ENCODE assay signal across 12 cellular contexts in the genomic region with DNA sequence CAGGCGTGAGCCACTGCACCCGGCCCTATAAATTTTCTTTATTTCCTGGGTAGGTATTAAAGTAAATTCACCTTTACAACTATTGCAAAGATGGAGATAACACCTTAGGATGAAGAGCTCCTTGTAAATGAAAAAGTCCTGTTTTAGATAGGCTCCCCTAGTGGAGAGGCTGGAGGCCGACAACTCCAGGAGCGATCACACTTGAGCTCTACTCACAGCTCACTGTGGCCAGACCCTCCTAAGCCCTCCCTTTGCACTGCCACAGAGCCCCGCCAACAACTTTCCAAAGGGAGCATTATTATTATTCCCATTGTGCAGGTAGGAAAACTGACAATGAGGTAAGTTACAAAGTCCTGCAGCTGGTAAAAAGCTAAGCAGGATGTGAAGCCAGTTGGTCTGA.
DNase-seq lines count a peak whose midpoint lies in the region; ATAC-seq, FAIRE-seq and TF ChIP-seq lines count a peak whose summit lies in the region.
"Had no signal": no experiment of that assay in that cellular context is flagged by ENCODE, and none has a peak within 500 bp of the region (broad histone marks: within the 10 kb centered on the region; RNA-seq: fewer than 3 reads in every experiment).

No MANE protein-coding gene starts in this region.

- H3K9me3 Mint-ChIP-seq in stimulated activated naive CD8-positive, alpha-beta T cell treated with anti-CD3 and anti-CD28 coated beads, Interleukin-15, amount 100 ng/mL, for 72 hours: no peaks in the 10 kb centered on the region
- H3K9me3 Mint-ChIP-seq: activated T-cell treated with anti-CD3 and anti-CD28 coated beads, Interleukin-2, amount 50 U/mL, for 72 hours; effector memory CD8-positive, alpha-beta T cell; T-helper 1 cell treated with Interleukin-12 subunit alpha and Interleukin-12 subunit beta and Interleukin-4 antibody, amounts not matched to agents 30 μg/mL and 1 μg/mL, for 36 hours had no signal

- FAIRE-seq in A549 (lab: Jason Lieb, UNC): no peak

- H3K9me3 ChIP-seq in A549 (no peaks in the 10 kb centered on the region), OCI-LY7 (ENCODE audit: low read length) (no peaks in the 10 kb centered on the region), psoas muscle (no peaks in the 10 kb centered on the region)
- H3K9me3 ChIP-seq: spleen had no signal

- POLR2A ChIA-PET in A549 (lab: Yijun Ruan, JAX) (no interaction called here), OCI-LY7 (lab: Charles Lee) (interaction anchor here (0.6 kb wide), 1 partner anchor 191 kb away, joined by 3 read pairs; no protein-coding TSS in a partner anchor)

- TF ChIP-seq EP300 in A549 (IDR thresholded peaks at IDR 0.05): no peak

- H3K4me3 ChIP-seq in A549: no peak overlapping the region
- H3K4me3 ChIP-seq in GM12864 (ENCODE audit: low read depth, low read length): no peak overlapping the region
- H3K4me3 ChIP-seq in OCI-LY7 (ENCODE audit: low read depth, low read length, poor library complexity, severe bottlenecking): no peak overlapping the region
- H3K4me3 ChIP-seq in fibroblast of mammary gland (ENCODE audit: control insufficient read depth, low read depth, low read length): no peak overlapping the region
- H3K4me3 ChIP-seq in psoas muscle: no peak overlapping the region
- H3K4me3 ChIP-seq: spleen had no signal

- no peak overlapping the region for H3K4me3 Mint-ChIP-seq in stimulated activated naive CD8-positive, alpha-beta T cell treated with anti-CD3 and anti-CD28 coated beads, Interleukin-15, amount 100 ng/mL, for 72 hours
- H3K4me3 Mint-ChIP-seq: activated T-cell treated with anti-CD3 and anti-CD28 coated beads, Interleukin-2, amount 50 U/mL, for 72 hours; effector memory CD8-positive, alpha-beta T cell; T-helper 1 cell treated with Interleukin-12 subunit alpha and Interleukin-12 subunit beta and Interleukin-4 antibody, amounts not matched to agents 30 μg/mL and 1 μg/mL, for 36 hours had no signal

- no peaks in the 10 kb centered on the region for H3K4me1 ChIP-seq in A549
- no peaks in the 10 kb centered on the region for H3K4me1 ChIP-seq in OCI-LY7 (ENCODE audit: insufficient read depth, low read length, poor library complexity, severe bottlenecking)
- H3K4me1 ChIP-seq in psoas muscle: no peaks in the 10 kb centered on the region
- H3K4me1 ChIP-seq: spleen had no signal

- H3K4me2 ChIP-seq in A549: no peak overlapping the region
- H3K4me2 ChIP-seq in OCI-LY7 (ENCODE audit: low read length): no peak overlapping the region

- H3K36me3 ChIP-seq in OCI-LY7 (ENCODE audit: insufficient read depth, low read length): no peaks in the 10 kb centered on the region
- no peaks in the 10 kb centered on the region for H3K36me3 ChIP-seq in psoas muscle (ENCODE audit: insufficient read depth in 1 of 2, low read depth in 1 of 2)
- H3K36me3 ChIP-seq: spleen had no signal

- no peak for TF ChIP-seq POLR2A in A549 (IDR thresholded peaks at IDR 0.05; ENCODE audit: low read length)

- intact Hi-C loops in OCI-LY7 (cut with micrococcal nuclease; ENCODE audit: unreplicated experiment): no loop called here
- intact Hi-C loops in psoas muscle (cut with DNase I): no loop called here

- H3K9me2 ChIP-seq in OCI-LY7 (ENCODE audit: insufficient read depth, low read length): no peaks in the 10 kb centered on the region

- H3K27ac Mint-ChIP-seq in stimulated activated naive CD8-positive, alpha-beta T cell treated with anti-CD3 and anti-CD28 coated beads, Interleukin-15, amount 100 ng/mL, for 72 hours: no peak overlapping the region
- H3K27ac Mint-ChIP-seq: activated T-cell treated with anti-CD3 and anti-CD28 coated beads, Interleukin-2, amount 50 U/mL, for 72 hours; effector memory CD8-positive, alpha-beta T cell; T-helper 1 cell treated with Interleukin-12 subunit alpha and Interleukin-12 subunit beta and Interleukin-4 antibody, amounts not matched to agents 30 μg/mL and 1 μg/mL, for 36 hours had no signal

- ATAC-seq in A549: peak; percentile 66 to 89; a peak in 3 of 6 replicates
- no peak for ATAC-seq in psoas muscle
- ATAC-seq in HG03097 (IDR thresholded peaks at IDR 0.05; ENCODE audit: low FRiP score, unreplicated experiment): no peak
- no peak for ATAC-seq in stimulated activated naive CD8-positive, alpha-beta T cell treated with anti-CD3 and anti-CD28 coated beads, Interleukin-15, amount 100 ng/mL, for 72 hours
- ATAC-seq: activated T-cell treated with anti-CD3 and anti-CD28 coated beads, Interleukin-2, amount 50 U/mL, for 72 hours; effector memory CD8-positive, alpha-beta T cell had no signal

- 76% methylated on average over 5 of the region's 5 CpGs for WGBS in A549 (ENCODE audit: missing lambda C conversion rate)
- WGBS in psoas muscle, 3 donors: 89 to 95% (median 93%) methylated on average over 5 of the region's 5 CpGs

- DNase-seq in A549 (ENCODE audit: low read depth in 1 of 2, low spot score in 1 of 2) (peak; percentile 13 to 16), GM12864 (ENCODE audit: low read depth) (no peak), OCI-LY7 (ENCODE audit: low spot score) (peak; percentile 9), fibroblast of mammary gland (ENCODE audit: low read depth) (no peak), psoas muscle (no peak), putamen (ENCODE audit: low spot score) (no peak)
- no peak for DNase-seq in stimulated activated naive CD8-positive, alpha-beta T cell treated with anti-CD3 and anti-CD28 coated beads, Interleukin-15, amount 100 ng/mL, for 72 hours
- DNase-seq: activated T-cell treated with anti-CD3 and anti-CD28 coated beads, Interleukin-2, amount 50 U/mL, for 72 hours; effector memory CD8-positive, alpha-beta T cell; spleen had no signal

- H2AFZ ChIP-seq in OCI-LY7 (ENCODE audit: low read length): no peak overlapping the region

- CTCF ChIA-PET in A549 (lab: Yijun Ruan, JAX): interaction anchor here (0.5 to 5.2 kb wide), 6 partner anchors 9 to 865 kb away, joined by 3 to 20 read pairs (median 7); no protein-coding TSS in a partner anchor
- CTCF ChIA-PET in OCI-LY7 (lab: Charles Lee; ENCODE audit: unreplicated experiment): interaction anchor here (1.1 kb wide), 1 partner anchor 10 kb away, joined by 3 read pairs; no protein-coding TSS in a partner anchor

- H3K79me2 ChIP-seq in OCI-LY7 (ENCODE audit: insufficient read depth, low read depth, low read length): no peaks in the 10 kb centered on the region

- no peaks in the 10 kb centered on the region for H3K27me3 ChIP-seq in psoas muscle (ENCODE audit: insufficient read depth in 3 of 3, low read length in 2 of 3)

- TF ChIP-seq CTCF in A549 (IDR thresholded peaks at IDR 0.05) (peak; percentile 13; the same call in 1 of the 3 replicates), GM12864 (IDR thresholded peaks at IDR 0.05; ENCODE audit: low read depth, low read length, missing control alignments) (peak; percentile 61), OCI-LY7 (conservative IDR thresholded peaks at IDR 0.05; ENCODE audit: low read length) (peak; percentile 64), fibroblast of mammary gland (conservative IDR thresholded peaks at IDR 0.05; ENCODE audit: control insufficient read depth, insufficient read depth, low read depth, low read length) (peak; percentile 44), psoas muscle (IDR thresholded peaks at IDR 0.05) (no peak)

- H4K20me1 ChIP-seq in OCI-LY7 (ENCODE audit: insufficient read depth, low read length): no peaks in the 10 kb centered on the region

- no peak for TF ChIP-seq RAD21 in A549 (conservative IDR thresholded peaks at IDR 0.05 in 1 of 2, IDR thresholded peaks at IDR 0.05 in 1 of 2)

- H3K27me3 Mint-ChIP-seq in stimulated activated naive CD8-positive, alpha-beta T cell treated with anti-CD3 and anti-CD28 coated beads, Interleukin-15, amount 100 ng/mL, for 72 hours: peaks cover 40% of the 10 kb centered on the region

- H3K27ac ChIP-seq in A549 (no peak overlapping the region), OCI-LY7 (ENCODE audit: low read depth, low read length, poor library complexity, severe bottlenecking) (no peak overlapping the region), psoas muscle (no peak overlapping the region)
- H3K27ac ChIP-seq: spleen had no signal

- peaks cover 39% of the 10 kb centered on the region for H3K4me1 Mint-ChIP-seq in stimulated activated naive CD8-positive, alpha-beta T cell treated with anti-CD3 and anti-CD28 coated beads, Interleukin-15, amount 100 ng/mL, for 72 hours

- no TSS peak for BruUV-seq in OCI-LY7 (replicated peaks; lab: Mats Ljungman, UMichigan)

TF ChIP-seq in A549, 52 proteins besides CTCF, POLR2A, EP300 and RAD21:
- TF ChIP-seq CHD4 (IDR thresholded peaks at IDR 0.05; ENCODE audit: borderline replicate concordance) (no peak), SREBF2 (IDR thresholded peaks at IDR 0.05) (no peak), MYC (IDR thresholded peaks at IDR 0.05; ENCODE audit: borderline replicate concordance, low read length) (no peak), CBX8 (IDR thresholded peaks at IDR 0.05) (no peak), NPAS2 (CRISPR knock-in tag; IDR thresholded peaks at IDR 0.05; ENCODE audit: borderline replicate concordance) (no peak), PHF8 (IDR thresholded peaks at IDR 0.05; ENCODE audit: borderline replicate concordance, low read depth) (no peak), ZC3H11A (IDR thresholded peaks at IDR 0.05) (no peak), RFX5 (IDR thresholded peaks at IDR 0.05) (no peak), JUNB (IDR thresholded peaks at IDR 0.05) (no peak), CEBPB (IDR thresholded peaks at IDR 0.05) (no peak)
- TF ChIP-seq, protein P1, sequence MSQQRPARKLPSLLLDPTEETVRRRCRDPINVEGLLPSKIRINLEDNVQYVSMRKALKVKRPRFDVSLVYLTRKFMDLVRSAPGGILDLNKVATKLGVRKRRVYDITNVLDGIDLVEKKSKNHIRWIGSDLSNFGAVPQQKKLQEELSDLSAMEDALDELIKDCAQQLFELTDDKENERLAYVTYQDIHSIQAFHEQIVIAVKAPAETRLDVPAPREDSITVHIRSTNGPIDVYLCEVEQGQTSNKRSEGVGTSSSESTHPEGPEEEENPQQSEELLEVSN (IDR thresholded peaks at IDR 0.05; ENCODE audit: borderline replicate concordance, low read depth): no peak

Comparison
In these comparisons a context has a peak if more than half of its experiments do, and no peak if none do; other contexts are left out.
1. ATAC-seq: peak in A549 (2 of 2); none in psoas muscle (0 of 4), HG03097 (single experiment) and stimulated activated naive CD8-positive, alpha-beta T cell treated with anti-CD3 and anti-CD28 coated beads, Interleukin-15, amount 100 ng/mL, for 72 hours (single experiment).
2. DNase-seq: peak in A549 (2 of 2) and OCI-LY7 (single experiment); none in GM12864 (single experiment), fibroblast of mammary gland (single experiment), psoas muscle (0 of 2), putamen (single experiment) and stimulated activated naive CD8-positive, alpha-beta T cell treated with anti-CD3 and anti-CD28 coated beads, Interleukin-15, amount 100 ng/mL, for 72 hours (0 of 2).